3 cellular contexts compared by ENCODE assay signal in the genomic region with DNA sequence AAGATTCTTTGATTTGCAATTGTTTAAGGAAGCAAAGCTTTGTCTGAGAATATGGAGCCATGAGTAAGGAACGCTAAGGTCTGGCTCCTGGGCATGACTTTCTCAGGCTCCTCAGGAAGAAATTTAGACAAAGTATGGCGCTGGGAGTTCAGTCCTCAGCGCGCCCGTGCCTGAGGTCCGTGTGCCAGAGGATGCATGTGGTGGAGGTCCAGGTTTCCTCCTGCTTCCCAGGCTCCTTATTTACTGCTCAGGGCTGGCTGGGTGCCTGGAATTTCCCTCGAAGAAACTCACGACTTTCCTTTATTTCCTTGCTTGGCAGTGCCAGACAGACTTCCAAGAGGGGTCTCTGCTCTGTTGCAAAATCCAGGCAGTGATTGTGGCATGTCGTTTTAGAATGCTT.
TF ChIP-seq lines count a peak whose summit lies in the region.

No MANE protein-coding gene starts in this region.

TF ChIP-seq in SK-N-SH, 30 proteins besides CTCF, POLR2A, EP300 and RAD21:
- TF ChIP-seq ELF1 (IDR thresholded peaks at IDR 0.05), result no peak
- TF ChIP-seq GABPA (IDR thresholded peaks at IDR 0.05; ENCODE audit: low read depth), result no peak
- TF ChIP-seq GATA2 (CRISPR knock-in tag; IDR thresholded peaks at IDR 0.05), result no peak
- TF ChIP-seq ZBTB33 (IDR thresholded peaks at IDR 0.05; ENCODE audit: borderline replicate concordance, low read depth), result no peak
- TF ChIP-seq FOXJ3 (CRISPR knock-in tag; IDR thresholded peaks at IDR 0.05), result no peak
- no peak for TF ChIP-seq SIN3A (IDR thresholded peaks at IDR 0.05; ENCODE audit: borderline replicate concordance, low read depth, low read length)
- no peak for TF ChIP-seq TAF1 (IDR thresholded peaks at IDR 0.05; ENCODE audit: borderline replicate concordance, low read depth, low read length)
- TF ChIP-seq MXI1 (IDR thresholded peaks at IDR 0.05; ENCODE audit: low read depth, low read length), result no peak
- no peak for TF ChIP-seq RCOR1 (IDR thresholded peaks at IDR 0.05; ENCODE audit: low read length)
- TF ChIP-seq, protein P1, sequence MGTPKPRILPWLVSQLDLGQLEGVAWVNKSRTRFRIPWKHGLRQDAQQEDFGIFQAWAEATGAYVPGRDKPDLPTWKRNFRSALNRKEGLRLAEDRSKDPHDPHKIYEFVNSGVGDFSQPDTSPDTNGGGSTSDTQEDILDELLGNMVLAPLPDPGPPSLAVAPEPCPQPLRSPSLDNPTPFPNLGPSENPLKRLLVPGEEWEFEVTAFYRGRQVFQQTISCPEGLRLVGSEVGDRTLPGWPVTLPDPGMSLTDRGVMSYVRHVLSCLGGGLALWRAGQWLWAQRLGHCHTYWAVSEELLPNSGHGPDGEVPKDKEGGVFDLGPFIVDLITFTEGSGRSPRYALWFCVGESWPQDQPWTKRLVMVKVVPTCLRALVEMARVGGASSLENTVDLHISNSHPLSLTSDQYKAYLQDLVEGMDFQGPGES (IDR thresholded peaks at IDR 0.05; ENCODE audit: low read depth, low read length), result no peak
- TF ChIP-seq SMC3 (IDR thresholded peaks at IDR 0.05; ENCODE audit: low read depth, low read length), result no peak
- TF ChIP-seq TEAD4 (IDR thresholded peaks at IDR 0.05; ENCODE audit: borderline replicate concordance, insufficient read depth), result no peak
- no peak for TF ChIP-seq NFIC (IDR thresholded peaks at IDR 0.05; ENCODE audit: borderline replicate concordance)
- TF ChIP-seq CHD2 (IDR thresholded peaks at IDR 0.05; ENCODE audit: low read length, partially characterized antibody), result no peak
- no peak for TF ChIP-seq MAX (IDR thresholded peaks at IDR 0.05; ENCODE audit: low read depth)
- no peak for TF ChIP-seq EZH2phosphoT487 (IDR thresholded peaks at IDR 0.05; ENCODE audit: borderline replicate concordance, low read depth)
- TF ChIP-seq RXRA (IDR thresholded peaks at IDR 0.05; ENCODE audit: borderline replicate concordance, low read depth), result no peak
- no peak for TF ChIP-seq USF2 (IDR thresholded peaks at IDR 0.05; ENCODE audit: borderline replicate concordance, low read depth, low read length)

TF ChIP-seq in SK-N-SH treated with all-trans-retinoic acid at 6 μM for 48 hours, 23 proteins besides CTCF, POLR2A, EP300 and RAD21:
- TF ChIP-seq, protein P2, sequence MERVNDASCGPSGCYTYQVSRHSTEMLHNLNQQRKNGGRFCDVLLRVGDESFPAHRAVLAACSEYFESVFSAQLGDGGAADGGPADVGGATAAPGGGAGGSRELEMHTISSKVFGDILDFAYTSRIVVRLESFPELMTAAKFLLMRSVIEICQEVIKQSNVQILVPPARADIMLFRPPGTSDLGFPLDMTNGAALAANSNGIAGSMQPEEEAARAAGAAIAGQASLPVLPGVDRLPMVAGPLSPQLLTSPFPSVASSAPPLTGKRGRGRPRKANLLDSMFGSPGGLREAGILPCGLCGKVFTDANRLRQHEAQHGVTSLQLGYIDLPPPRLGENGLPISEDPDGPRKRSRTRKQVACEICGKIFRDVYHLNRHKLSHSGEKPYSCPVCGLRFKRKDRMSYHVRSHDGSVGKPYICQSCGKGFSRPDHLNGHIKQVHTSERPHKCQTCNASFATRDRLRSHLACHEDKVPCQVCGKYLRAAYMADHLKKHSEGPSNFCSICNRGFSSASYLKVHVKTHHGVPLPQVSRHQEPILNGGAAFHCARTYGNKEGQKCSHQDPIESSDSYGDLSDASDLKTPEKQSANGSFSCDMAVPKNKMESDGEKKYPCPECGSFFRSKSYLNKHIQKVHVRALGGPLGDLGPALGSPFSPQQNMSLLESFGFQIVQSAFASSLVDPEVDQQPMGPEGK (CRISPR knock-in tag; IDR thresholded peaks at IDR 0.05; ENCODE audit: borderline replicate concordance), result no peak
- TF ChIP-seq, protein P3, sequence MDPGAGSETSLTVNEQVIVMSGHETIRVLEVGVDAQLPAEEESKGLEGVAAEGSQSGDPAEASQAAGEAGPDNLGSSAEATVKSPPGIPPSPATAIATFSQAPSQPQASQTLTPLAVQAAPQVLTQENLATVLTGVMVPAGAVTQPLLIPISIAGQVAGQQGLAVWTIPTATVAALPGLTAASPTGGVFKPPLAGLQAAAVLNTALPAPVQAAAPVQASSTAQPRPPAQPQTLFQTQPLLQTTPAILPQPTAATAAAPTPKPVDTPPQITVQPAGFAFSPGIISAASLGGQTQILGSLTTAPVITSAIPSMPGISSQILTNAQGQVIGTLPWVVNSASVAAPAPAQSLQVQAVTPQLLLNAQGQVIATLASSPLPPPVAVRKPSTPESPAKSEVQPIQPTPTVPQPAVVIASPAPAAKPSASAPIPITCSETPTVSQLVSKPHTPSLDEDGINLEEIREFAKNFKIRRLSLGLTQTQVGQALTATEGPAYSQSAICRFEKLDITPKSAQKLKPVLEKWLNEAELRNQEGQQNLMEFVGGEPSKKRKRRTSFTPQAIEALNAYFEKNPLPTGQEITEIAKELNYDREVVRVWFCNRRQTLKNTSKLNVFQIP (CRISPR knock-in tag; IDR thresholded peaks at IDR 0.05; ENCODE audit: borderline replicate concordance, low read depth), result no peak
- TF ChIP-seq CSRNP3 (CRISPR knock-in tag; IDR thresholded peaks at IDR 0.05) (no peak), ESRRG (CRISPR knock-in tag; IDR thresholded peaks at IDR 0.05) (no peak), ZC3H10 (CRISPR knock-in tag; IDR thresholded peaks at IDR 0.05) (no peak), BACH2 (CRISPR knock-in tag; IDR thresholded peaks at IDR 0.05; ENCODE audit: borderline replicate concordance) (no peak), ZFP30 (CRISPR knock-in tag; IDR thresholded peaks at IDR 0.05) (no peak), CSDC2 (CRISPR knock-in tag; IDR thresholded peaks at IDR 0.05) (no peak)
- TF ChIP-seq, protein P4, sequence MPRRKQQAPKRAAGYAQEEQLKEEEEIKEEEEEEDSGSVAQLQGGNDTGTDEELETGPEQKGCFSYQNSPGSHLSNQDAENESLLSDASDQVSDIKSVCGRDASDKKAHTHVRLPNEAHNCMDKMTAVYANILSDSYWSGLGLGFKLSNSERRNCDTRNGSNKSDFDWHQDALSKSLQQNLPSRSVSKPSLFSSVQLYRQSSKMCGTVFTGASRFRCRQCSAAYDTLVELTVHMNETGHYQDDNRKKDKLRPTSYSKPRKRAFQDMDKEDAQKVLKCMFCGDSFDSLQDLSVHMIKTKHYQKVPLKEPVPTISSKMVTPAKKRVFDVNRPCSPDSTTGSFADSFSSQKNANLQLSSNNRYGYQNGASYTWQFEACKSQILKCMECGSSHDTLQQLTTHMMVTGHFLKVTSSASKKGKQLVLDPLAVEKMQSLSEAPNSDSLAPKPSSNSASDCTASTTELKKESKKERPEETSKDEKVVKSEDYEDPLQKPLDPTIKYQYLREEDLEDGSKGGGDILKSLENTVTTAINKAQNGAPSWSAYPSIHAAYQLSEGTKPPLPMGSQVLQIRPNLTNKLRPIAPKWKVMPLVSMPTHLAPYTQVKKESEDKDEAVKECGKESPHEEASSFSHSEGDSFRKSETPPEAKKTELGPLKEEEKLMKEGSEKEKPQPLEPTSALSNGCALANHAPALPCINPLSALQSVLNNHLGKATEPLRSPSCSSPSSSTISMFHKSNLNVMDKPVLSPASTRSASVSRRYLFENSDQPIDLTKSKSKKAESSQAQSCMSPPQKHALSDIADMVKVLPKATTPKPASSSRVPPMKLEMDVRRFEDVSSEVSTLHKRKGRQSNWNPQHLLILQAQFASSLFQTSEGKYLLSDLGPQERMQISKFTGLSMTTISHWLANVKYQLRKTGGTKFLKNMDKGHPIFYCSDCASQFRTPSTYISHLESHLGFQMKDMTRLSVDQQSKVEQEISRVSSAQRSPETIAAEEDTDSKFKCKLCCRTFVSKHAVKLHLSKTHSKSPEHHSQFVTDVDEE (CRISPR knock-in tag; IDR thresholded peaks at IDR 0.05), result no peak

TF ChIP-seq in H1, 55 proteins besides CTCF, POLR2A, EP300 and RAD21:
- TF ChIP-seq SIX5 (IDR thresholded peaks at IDR 0.05; ENCODE audit: low read depth, low read length) (no peak), SP2 (IDR thresholded peaks at IDR 0.05; ENCODE audit: low read length) (no peak), KDM1A (IDR thresholded peaks at IDR 0.05; ENCODE audit: borderline replicate concordance, low read length) (no peak), USF2 (IDR thresholded peaks at IDR 0.05; ENCODE audit: low read length) (no peak), RXRA (IDR thresholded peaks at IDR 0.05; ENCODE audit: insufficient read depth, low read depth, low read length) (no peak), KDM4A (IDR thresholded peaks at IDR 0.05; ENCODE audit: low read depth, low read length, severe bottlenecking) (no peak), RFX5 (IDR thresholded peaks at IDR 0.05; ENCODE audit: borderline replicate concordance, low read depth, low read length) (no peak), ASH2L (IDR thresholded peaks at IDR 0.05; ENCODE audit: low read length) (no peak), BCL11A (IDR thresholded peaks at IDR 0.05; ENCODE audit: low read depth in 2 of 2, low read length in 2 of 2) (no peak), HDAC2 (IDR thresholded peaks at IDR 0.05; ENCODE audit: borderline replicate concordance in 1 of 2, low read depth in 2 of 2, low read length in 2 of 2) (no peak), SIN3A (conservative IDR thresholded peaks at IDR 0.05 in 1 of 2, IDR thresholded peaks at IDR 0.05 in 1 of 2; ENCODE audit: low read depth in 1 of 2, low read length in 2 of 2) (no peak), SIRT6 (IDR thresholded peaks at IDR 0.05; ENCODE audit: low read length) (no peak), ZNF274 (IDR thresholded peaks at IDR 0.05; ENCODE audit: borderline replicate concordance, extremely low read depth, low read length) (no peak), TAF7 (optimal IDR thresholded peaks at IDR 0.05; ENCODE audit: borderline replicate concordance, low read depth, low read length) (no peak), GABPA (IDR thresholded peaks at IDR 0.05; ENCODE audit: borderline replicate concordance, insufficient read depth, low read length) (no peak), ATF3 (IDR thresholded peaks at IDR 0.05; ENCODE audit: insufficient read depth, low read depth, low read length) (no peak), POU5F1 (IDR thresholded peaks at IDR 0.05; ENCODE audit: low read depth, low read length) (no peak), RNF2 (IDR thresholded peaks at IDR 0.05; ENCODE audit: borderline replicate concordance, low read depth, low read length, missing control alignments, poor library complexity, severe bottlenecking) (no peak)
- TF ChIP-seq, protein P5, sequence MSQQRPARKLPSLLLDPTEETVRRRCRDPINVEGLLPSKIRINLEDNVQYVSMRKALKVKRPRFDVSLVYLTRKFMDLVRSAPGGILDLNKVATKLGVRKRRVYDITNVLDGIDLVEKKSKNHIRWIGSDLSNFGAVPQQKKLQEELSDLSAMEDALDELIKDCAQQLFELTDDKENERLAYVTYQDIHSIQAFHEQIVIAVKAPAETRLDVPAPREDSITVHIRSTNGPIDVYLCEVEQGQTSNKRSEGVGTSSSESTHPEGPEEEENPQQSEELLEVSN (IDR thresholded peaks at IDR 0.05), result no peak
